In genomic region chr18:33469699-33470098, GRCh38 we compare ENCODE assay signal across 1 cellular context.
TF ChIP-seq lines count a peak whose summit lies in the region.

No MANE protein-coding gene starts in this region.

TF ChIP-seq in K562, 482 proteins besides CTCF, POLR2A, EP300 and RAD21 (continued from another document and continues in another):
- TF ChIP-seq TCF3 (CRISPR knock-in tag; IDR thresholded peaks at IDR 0.05) = peak; percentile 82
- no peak for TF ChIP-seq ZFP91 (CRISPR knock-in tag; IDR thresholded peaks at IDR 0.05)
- TF ChIP-seq EZH2 (IDR thresholded peaks at IDR 0.05; ENCODE audit: borderline replicate concordance, low read depth, low read length) = no peak
- no peak for TF ChIP-seq RBBP5 (IDR thresholded peaks at IDR 0.05; ENCODE audit: borderline replicate concordance, insufficient read depth, low read length, poor library complexity, severe bottlenecking)
- no peak for TF ChIP-seq HDGF (IDR thresholded peaks at IDR 0.05)
- TF ChIP-seq NR2C1 (IDR thresholded peaks at IDR 0.05) = no peak
- 0 out of 2 replicates have a peak, but pooled peaks have one; percentile 15 for TF ChIP-seq NR2C1 (tag; IDR thresholded peaks at IDR 0.05)
- peak; percentile 56; the same call in 1 of the 2 replicates for TF ChIP-seq SMARCC2 (IDR thresholded peaks at IDR 0.05; ENCODE audit: low read depth)
- TF ChIP-seq DPF2 (IDR thresholded peaks at IDR 0.05) = peak; percentile 85
- TF ChIP-seq MAFG (tag; conservative IDR thresholded peaks at IDR 0.05) = peak; percentile 61; the same call in 1 of the 2 replicates
- TF ChIP-seq CREB3L1 (IDR thresholded peaks at IDR 0.05; ENCODE audit: borderline replicate concordance, low read depth) = no peak
- no peak for TF ChIP-seq ZBTB12 (CRISPR knock-in tag; IDR thresholded peaks at IDR 0.05)
- peak; percentile 73 for TF ChIP-seq SMARCA4 (IDR thresholded peaks at IDR 0.05)
- TF ChIP-seq LEF1 (IDR thresholded peaks at IDR 0.05) = peak; percentile 55; the same call in 1 of the 2 replicates
- peak; percentile 72 for TF ChIP-seq CBFA2T2 (conservative IDR thresholded peaks at IDR 0.05)
- TF ChIP-seq AFF1 (IDR thresholded peaks at IDR 0.05; ENCODE audit: low read depth in 1 of 2, partially characterized antibody in 2 of 2) = no peak
- TF ChIP-seq NFE2 (IDR thresholded peaks at IDR 0.05; ENCODE audit: low read depth) = peak; percentile 61
- TF ChIP-seq FOS (IDR thresholded peaks at IDR 0.05; ENCODE audit: extremely low read depth, insufficient read length) = no peak
- TF ChIP-seq ZNF3 (CRISPR knock-in tag; IDR thresholded peaks at IDR 0.05) = no peak
- no peak for TF ChIP-seq YBX1 (IDR thresholded peaks at IDR 0.05)
- no peak for TF ChIP-seq GTF3C2 (IDR thresholded peaks at IDR 0.05; ENCODE audit: borderline replicate concordance, extremely low read depth, insufficient read length)
- TF ChIP-seq ATF1 (CRISPR knock-in tag; IDR thresholded peaks at IDR 0.05) = no peak
- peak; percentile 64 for TF ChIP-seq ATF1 (tag; IDR thresholded peaks at IDR 0.05)
- no peak for TF ChIP-seq ZNF639 (CRISPR knock-in tag; conservative IDR thresholded peaks at IDR 0.05 in 1 of 2, IDR thresholded peaks at IDR 0.05 in 1 of 2)
- TF ChIP-seq BCOR (IDR thresholded peaks at IDR 0.05) = no peak
- no peak for TF ChIP-seq SAFB2 (IDR thresholded peaks at IDR 0.05; ENCODE audit: borderline replicate concordance, low read depth, low read length, severe bottlenecking)
- no peak for TF ChIP-seq PHF8 (IDR thresholded peaks at IDR 0.05; ENCODE audit: borderline replicate concordance, low read length)
- TF ChIP-seq CHD4 (IDR thresholded peaks at IDR 0.05; ENCODE audit: insufficient read depth, insufficient replicate concordance, low read depth, low read length, poor library complexity, severe bottlenecking) = no peak
- no peak for TF ChIP-seq MCM3 (IDR thresholded peaks at IDR 0.05)
- peak; percentile 6; the same call in 1 of the 2 replicates for TF ChIP-seq JUND (IDR thresholded peaks at IDR 0.05; ENCODE audit: borderline replicate concordance, low read depth, low read length)
- TF ChIP-seq JUND (tag; IDR thresholded peaks at IDR 0.05; ENCODE audit: borderline replicate concordance, low read depth, low read length) = peak; percentile 35; the same call in 1 of the 3 replicates
- no peak for TF ChIP-seq PRPF4 (IDR thresholded peaks at IDR 0.05; ENCODE audit: insufficient read depth, low read depth, low read length, poor library complexity, severe bottlenecking)
- peak; percentile 16 for TF ChIP-seq NEUROD1 (IDR thresholded peaks at IDR 0.05; ENCODE audit: borderline replicate concordance, low read depth, low read length, partially characterized antibody)
- no peak for TF ChIP-seq PCBP1 (IDR thresholded peaks at IDR 0.05; ENCODE audit: low read depth, low read length, poor library complexity, severe bottlenecking)
- no peak for TF ChIP-seq FOXO4 (CRISPR knock-in tag; IDR thresholded peaks at IDR 0.05)
- no peak for TF ChIP-seq KDM2B (CRISPR knock-in tag; IDR thresholded peaks at IDR 0.05)
- peak; percentile 76 for TF ChIP-seq TEAD4 (IDR thresholded peaks at IDR 0.05; ENCODE audit: low read length)
- no peak for TF ChIP-seq TEAD4 (CRISPR knock-in tag; IDR thresholded peaks at IDR 0.05; ENCODE audit: borderline replicate concordance)
- TF ChIP-seq C11orf30 (IDR thresholded peaks at IDR 0.05; ENCODE audit: low read depth) = peak; percentile 51
- TF ChIP-seq HMBOX1 (IDR thresholded peaks at IDR 0.05) = peak; percentile 96
- TF ChIP-seq CCNT2 (IDR thresholded peaks at IDR 0.05; ENCODE audit: borderline replicate concordance, extremely low read depth, insufficient read length, low read depth, low read length) = peak; percentile 29
- 0 out of 2 replicates have a peak, but pooled peaks have one; percentile 31 for TF ChIP-seq POLR2AphosphoS5 (IDR thresholded peaks at IDR 0.05; ENCODE audit: control insufficient read depth, insufficient read depth, low read depth, low read length)
- TF ChIP-seq MITF (IDR thresholded peaks at IDR 0.05) = no peak
- no peak for TF ChIP-seq CREB5 (CRISPR knock-in tag; IDR thresholded peaks at IDR 0.05)
